1 cellular context compared by ENCODE assay signal in genomic region chr3:160447544-160447943, GRCh38.
TF ChIP-seq lines count a peak whose summit lies in the region.

No MANE protein-coding gene starts in this region.

TF ChIP-seq in HCT116, 20 proteins besides CTCF, POLR2A, EP300 and RAD21 (continued from another document):
- TF ChIP-seq, protein P1, sequence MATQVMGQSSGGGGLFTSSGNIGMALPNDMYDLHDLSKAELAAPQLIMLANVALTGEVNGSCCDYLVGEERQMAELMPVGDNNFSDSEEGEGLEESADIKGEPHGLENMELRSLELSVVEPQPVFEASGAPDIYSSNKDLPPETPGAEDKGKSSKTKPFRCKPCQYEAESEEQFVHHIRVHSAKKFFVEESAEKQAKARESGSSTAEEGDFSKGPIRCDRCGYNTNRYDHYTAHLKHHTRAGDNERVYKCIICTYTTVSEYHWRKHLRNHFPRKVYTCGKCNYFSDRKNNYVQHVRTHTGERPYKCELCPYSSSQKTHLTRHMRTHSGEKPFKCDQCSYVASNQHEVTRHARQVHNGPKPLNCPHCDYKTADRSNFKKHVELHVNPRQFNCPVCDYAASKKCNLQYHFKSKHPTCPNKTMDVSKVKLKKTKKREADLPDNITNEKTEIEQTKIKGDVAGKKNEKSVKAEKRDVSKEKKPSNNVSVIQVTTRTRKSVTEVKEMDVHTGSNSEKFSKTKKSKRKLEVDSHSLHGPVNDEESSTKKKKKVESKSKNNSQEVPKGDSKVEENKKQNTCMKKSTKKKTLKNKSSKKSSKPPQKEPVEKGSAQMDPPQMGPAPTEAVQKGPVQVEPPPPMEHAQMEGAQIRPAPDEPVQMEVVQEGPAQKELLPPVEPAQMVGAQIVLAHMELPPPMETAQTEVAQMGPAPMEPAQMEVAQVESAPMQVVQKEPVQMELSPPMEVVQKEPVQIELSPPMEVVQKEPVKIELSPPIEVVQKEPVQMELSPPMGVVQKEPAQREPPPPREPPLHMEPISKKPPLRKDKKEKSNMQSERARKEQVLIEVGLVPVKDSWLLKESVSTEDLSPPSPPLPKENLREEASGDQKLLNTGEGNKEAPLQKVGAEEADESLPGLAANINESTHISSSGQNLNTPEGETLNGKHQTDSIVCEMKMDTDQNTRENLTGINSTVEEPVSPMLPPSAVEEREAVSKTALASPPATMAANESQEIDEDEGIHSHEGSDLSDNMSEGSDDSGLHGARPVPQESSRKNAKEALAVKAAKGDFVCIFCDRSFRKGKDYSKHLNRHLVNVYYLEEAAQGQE (IDR thresholded peaks at IDR 0.05; ENCODE audit: low read depth) = no peak
- TF ChIP-seq, protein P2, sequence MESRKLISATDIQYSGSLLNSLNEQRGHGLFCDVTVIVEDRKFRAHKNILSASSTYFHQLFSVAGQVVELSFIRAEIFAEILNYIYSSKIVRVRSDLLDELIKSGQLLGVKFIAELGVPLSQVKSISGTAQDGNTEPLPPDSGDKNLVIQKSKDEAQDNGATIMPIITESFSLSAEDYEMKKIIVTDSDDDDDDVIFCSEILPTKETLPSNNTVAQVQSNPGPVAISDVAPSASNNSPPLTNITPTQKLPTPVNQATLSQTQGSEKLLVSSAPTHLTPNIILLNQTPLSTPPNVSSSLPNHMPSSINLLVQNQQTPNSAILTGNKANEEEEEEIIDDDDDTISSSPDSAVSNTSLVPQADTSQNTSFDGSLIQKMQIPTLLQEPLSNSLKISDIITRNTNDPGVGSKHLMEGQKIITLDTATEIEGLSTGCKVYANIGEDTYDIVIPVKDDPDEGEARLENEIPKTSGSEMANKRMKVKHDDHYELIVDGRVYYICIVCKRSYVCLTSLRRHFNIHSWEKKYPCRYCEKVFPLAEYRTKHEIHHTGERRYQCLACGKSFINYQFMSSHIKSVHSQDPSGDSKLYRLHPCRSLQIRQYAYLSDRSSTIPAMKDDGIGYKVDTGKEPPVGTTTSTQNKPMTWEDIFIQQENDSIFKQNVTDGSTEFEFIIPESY (IDR thresholded peaks at IDR 0.05; ENCODE audit: extremely low read depth, insufficient replicate concordance, low read length) = no peak
- TF ChIP-seq SRF (IDR thresholded peaks at IDR 0.05; ENCODE audit: low read depth) (no peak), EGR1 (IDR thresholded peaks at IDR 0.05; ENCODE audit: low read depth) (no peak), JUND (IDR thresholded peaks at IDR 0.05) (no peak), ZNF274 (IDR thresholded peaks at IDR 0.05; ENCODE audit: low read depth, low read length) (no peak), SP1 (IDR thresholded peaks at IDR 0.05; ENCODE audit: low read depth) (no peak), CBX3 (IDR thresholded peaks at IDR 0.05; ENCODE audit: low read depth) (no peak), FOSL1 (IDR thresholded peaks at IDR 0.05; ENCODE audit: low read depth) (no peak), YY1 (IDR thresholded peaks at IDR 0.05; ENCODE audit: extremely low read depth, insufficient replicate concordance, low read depth, low read length) (no peak), POLR2AphosphoS5 (IDR thresholded peaks at IDR 0.05; ENCODE audit: low read depth, low read length) (no peak), EZH2phosphoT487 (IDR thresholded peaks at IDR 0.05; ENCODE audit: borderline replicate concordance) (no peak), ZFX (IDR thresholded peaks at IDR 0.05) (no peak), EZH2 (IDR thresholded peaks at IDR 0.05) (no peak)
